19 cellular contexts compared by ENCODE assay signal in genomic region chr4:155590751-155591150, GRCh38.
"Had no signal": no experiment of that assay in that cellular context is flagged by ENCODE, and none has a peak within 500 bp of the region (broad histone marks: within the 10 kb centered on the region; RNA-seq: fewer than 3 reads in every experiment).

No MANE protein-coding gene starts in this region.

- ATAC-seq: activated CD4-positive, CD25-positive, alpha-beta regulatory T cell treated with anti-CD3 and anti-CD28 coated beads, Interleukin-2, amount 50 U/mL, for 24 hours; activated CD8-positive, alpha-beta T cell treated with anti-CD3 and anti-CD28 coated beads for 36 hours had no signal

- DNase-seq: activated CD4-positive, alpha-beta T cell treated with anti-CD3 and anti-CD28 coated beads for 4 hours; activated CD8-positive, alpha-beta memory T cell treated with anti-CD3 and anti-CD28 coated beads, Interleukin-2, amount 50 U/mL, for 4 hours; activated CD8-positive, alpha-beta T cell treated with anti-CD3 and anti-CD28 coated beads for 36 hours; activated effector memory CD4-positive, alpha-beta T cell treated with Interleukin-2 at 50 U/mL for 16 hours; activated naive CD4-positive, alpha-beta T cell; aorta; IMR-90; KBM-7; NCI-H1048; NCI-H1417; NCI-H2171; NCI-H2227 treated with DMSO at 0.1 percent for 48 hours; NCI-H510A; NCI-H69; SJCRH30; SK-N-SH; T-helper 1 cell had no signal

- H3K27ac ChIP-seq: SJCRH30 had no signal

- H3K4me3 ChIP-seq: breast epithelium, SJCRH30 had no signal

- H3K36me3 ChIP-seq: breast epithelium, SJCRH30 had no signal

- H3K4me1 ChIP-seq: breast epithelium had no signal

- H3K27me3 ChIP-seq: breast epithelium, SJCRH30 had no signal

- H3K9me3 ChIP-seq: breast epithelium, SJCRH30, SK-N-SH had no signal
